Comparison of ENCODE assay signal across 1 cellular context in the genomic region with DNA sequence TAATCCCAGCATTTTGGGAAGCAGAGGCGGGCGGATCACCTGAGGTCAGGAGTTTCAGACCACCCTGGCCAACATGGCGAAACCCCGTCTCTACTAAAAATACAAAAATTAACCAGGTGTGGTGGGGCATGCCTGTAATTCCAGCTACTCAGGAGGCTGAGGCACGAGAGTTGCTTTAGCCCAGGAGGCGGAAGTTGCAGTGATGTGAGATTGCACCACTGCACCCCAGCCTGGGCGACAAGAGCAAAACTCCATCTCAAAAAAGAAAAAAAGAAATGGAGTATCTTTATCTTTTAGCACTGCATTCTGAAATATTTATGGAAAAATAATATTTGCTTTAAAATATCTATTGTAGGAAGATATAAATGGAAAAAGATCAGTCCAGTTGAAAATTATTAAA. TPM values are rescaled to one million over a fixed set of nuclear protein-coding genes. Genes with fewer than 3 reads are reported as not detected.
"Had no signal": no experiment of that assay in that cellular context is flagged by ENCODE, and none has a peak within 500 bp of the region (broad histone marks: within the 10 kb centered on the region; RNA-seq: fewer than 3 reads in every experiment).

No MANE protein-coding gene starts in this region.

RNA-seq across cellular contexts. Expression of a gene that starts 52.2 kb away (rescaled TPM):
- total RNA-seq: chondrocyte had no signal
